Comparison of ENCODE assay signal across 16 cellular contexts in the genomic region with DNA sequence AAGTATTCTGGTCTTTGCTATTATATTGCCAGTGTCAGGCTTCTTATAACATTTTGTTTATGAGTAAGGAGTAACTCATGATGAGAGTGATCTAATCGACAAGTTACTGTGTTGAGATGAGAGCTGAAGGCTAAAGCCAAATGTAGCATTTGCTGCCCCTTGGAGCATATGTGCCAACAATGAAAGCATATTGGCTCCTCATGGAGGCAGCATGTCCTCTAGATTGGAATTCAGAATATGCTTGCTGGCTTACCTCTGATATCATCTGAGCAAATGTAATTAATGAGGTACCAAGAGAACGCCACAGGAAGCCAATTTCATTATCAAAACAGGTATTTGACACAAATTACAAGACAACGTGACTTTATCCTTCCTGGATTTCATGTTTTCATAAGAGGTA.
A peak's percentile ranks its signal among the peaks of the same experiment; 100 is the strongest.
DNase-seq lines count a peak whose midpoint lies in the region; ATAC-seq and TF ChIP-seq lines count a peak whose summit lies in the region.
"Had no signal": no experiment of that assay in that cellular context is flagged by ENCODE, and none has a peak within 500 bp of the region (broad histone marks: within the 10 kb centered on the region; RNA-seq: fewer than 3 reads in every experiment).

No MANE protein-coding gene starts in this region.

- H3K4me1 Mint-ChIP-seq in H9: peaks cover 14 to 17% of the 10 kb centered on the region in 2 experiments
- peaks cover 2% of the 10 kb centered on the region for H3K4me1 Mint-ChIP-seq in T-helper 17 cell
- H3K4me1 Mint-ChIP-seq: B cell had no signal

- H4K91ac ChIP-seq in H9 (ENCODE audit: insufficient read length, low read depth, low read length): no peak overlapping the region

- H3T11ph ChIP-seq in H9 (ENCODE audit: low read length): no peak overlapping the region

- no peak for DNase-seq in H9
- DNase-seq in NCI-H69 (lab: John Stamatoyannopoulos, UW): peak; percentile 33
- DNase-seq in T-helper 17 cell: no peak
- DNase-seq in Right ventricle myocardium superior: no peak
- DNase-seq: CD4-positive, CD25-positive, alpha-beta regulatory T cell; CD8-positive, alpha-beta memory T cell; COR-L47; GDM1; GOT3; H7 had no signal

- no CpG with 5 or more reads among the region's 3 CpGs for WGBS in H9 (ENCODE audit: extremely low coverage, insufficient read length, low lambda C conversion rate)

- no peak overlapping the region for H2BK5ac ChIP-seq in H9 (ENCODE audit: insufficient read length, low read length)

- no peaks in the 10 kb centered on the region for H3K79me1 ChIP-seq in H9 (ENCODE audit: insufficient read depth, low read depth, low read length, poor library complexity, severe bottlenecking)

- H3K4me3 Mint-ChIP-seq in H9: no peak overlapping the region
- no peak overlapping the region for H3K4me3 Mint-ChIP-seq in T-helper 17 cell
- H3K4me3 Mint-ChIP-seq: B cell; CD4-positive, CD25-positive, alpha-beta regulatory T cell; CD8-positive, alpha-beta memory T cell; IgD-negative memory B cell had no signal

- no peaks in the 10 kb centered on the region for H3K23me2 ChIP-seq in H9 (ENCODE audit: insufficient read length, low read depth, low read length, poor library complexity, severe bottlenecking)

- H4K20me1 ChIP-seq in H9 (ENCODE audit: control insufficient read depth, insufficient read depth, insufficient read length): no peaks in the 10 kb centered on the region
- H4K20me1 ChIP-seq: BLaER1 treated with 17β-estradiol and CSF1 and Interleukin-3, amounts not matched to agents 10 nM and 100 nM had no signal

- no peak overlapping the region for H3K27ac ChIP-seq in H9 (ENCODE audit: insufficient read length, low read depth, low read length)
- H3K27ac ChIP-seq in VCaP: peak overlapping the region; percentile 21; the same call in 1 of the 2 replicates
- H3K27ac ChIP-seq: BLaER1 treated with 17β-estradiol and CSF1 and Interleukin-3, amounts not matched to agents 10 nM and 100 nM had no signal

- no peak overlapping the region for H4K8ac ChIP-seq in H9 (replicated peaks; ENCODE audit: insufficient read length, low read depth, low read length)

- peaks cover 39% of the 10 kb centered on the region for H3K27me3 ChIP-seq in H9 (ENCODE audit: insufficient read depth, low read length)
- H3K27me3 ChIP-seq: BLaER1 treated with 17β-estradiol and CSF1 and Interleukin-3, amounts not matched to agents 10 nM and 100 nM had no signal

- H3K9ac ChIP-seq in H9 (ENCODE audit: extremely low read depth, insufficient read length, low read length): no peak overlapping the region
- H3K9ac ChIP-seq: BLaER1 treated with 17β-estradiol and CSF1 and Interleukin-3, amounts not matched to agents 10 nM and 100 nM had no signal

- no peaks in the 10 kb centered on the region for H3K9me3 ChIP-seq in H9 (ENCODE audit: control insufficient read depth, low read depth, low read length)
- no peaks in the 10 kb centered on the region for H3K9me3 ChIP-seq in T-helper 17 cell (ENCODE audit: control insufficient read depth, low read length, poor library complexity, severe bottlenecking)
- H3K9me3 ChIP-seq: BLaER1 treated with 17β-estradiol and CSF1 and Interleukin-3, amounts not matched to agents 10 nM and 100 nM had no signal

- H3K14ac ChIP-seq in H9 (ENCODE audit: insufficient read depth, low read length): no peak overlapping the region

- H3K36me3 Mint-ChIP-seq in H9 (ENCODE audit: insufficient read depth in 1 of 3, low read depth in 3 of 3): no peaks in the 10 kb centered on the region; a peak in 1 of 7 replicates
- H3K36me3 Mint-ChIP-seq in T-helper 17 cell (ENCODE audit: low read depth): no peaks in the 10 kb centered on the region
- H3K36me3 Mint-ChIP-seq: CD4-positive, CD25-positive, alpha-beta regulatory T cell; CD8-positive, alpha-beta memory T cell; IgD-negative memory B cell had no signal

- intact Hi-C loops in Right ventricle myocardium superior (cut with DNase I): no loop called here

- H3K18ac ChIP-seq in H9 (ENCODE audit: insufficient read length, low read depth, low read length): no peak overlapping the region

- H2BK120ac ChIP-seq in H9 (ENCODE audit: low read depth, low read length, poor library complexity, severe bottlenecking): no peak overlapping the region

- ATAC-seq in HG03521 (IDR thresholded peaks at IDR 0.05; ENCODE audit: unreplicated experiment) (no peak), T-helper 17 cell (no peak), Right ventricle myocardium superior (ENCODE audit: poor library complexity) (no peak)
- ATAC-seq: HepG2 had no signal

- H3K9me3 Mint-ChIP-seq in H9: no peaks in the 10 kb centered on the region

- H3K4ac ChIP-seq in H9 (ENCODE audit: low read depth, low read length): no peak overlapping the region

- TF ChIP-seq CTCF in H9 (conservative IDR thresholded peaks at IDR 0.05) (no peak), VCaP (conservative IDR thresholded peaks at IDR 0.05) (no peak; the same call in 1 of the 2 replicates)

- H3K4me2 ChIP-seq in H9 (ENCODE audit: insufficient read depth, insufficient read length, low read length): no peak overlapping the region
- H3K4me2 ChIP-seq: BLaER1 treated with 17β-estradiol and CSF1 and Interleukin-3, amounts not matched to agents 10 nM and 100 nM had no signal

- H2BK15ac ChIP-seq in H9 (ENCODE audit: low read depth, low read length): no peak overlapping the region

- H3K56ac ChIP-seq in H9 (ENCODE audit: insufficient read length, low read depth, low read length): no peak overlapping the region

- H2BK20ac ChIP-seq in H9 (ENCODE audit: low read depth, low read length, poor library complexity, severe bottlenecking): no peak overlapping the region

- peak overlapping the region; percentile 46 for H2AK5ac ChIP-seq in H9 (ENCODE audit: insufficient read length, low read length)

- H2AFZ ChIP-seq in H9 (ENCODE audit: low read length): no peak overlapping the region

- no peak overlapping the region for H2BK12ac ChIP-seq in H9 (ENCODE audit: insufficient read length, low read depth, low read length)

- H3K27me3 Mint-ChIP-seq in H9 (ENCODE audit: low read depth): peaks cover 90% of the 10 kb centered on the region
- H3K27me3 Mint-ChIP-seq in T-helper 17 cell: no peaks in the 10 kb centered on the region
- H3K27me3 Mint-ChIP-seq: B cell; CD4-positive, CD25-positive, alpha-beta regulatory T cell; IgD-negative memory B cell had no signal

- no peak overlapping the region for H3K27ac Mint-ChIP-seq in H9
- H3K27ac Mint-ChIP-seq in T-helper 17 cell: no peak overlapping the region
- H3K27ac Mint-ChIP-seq: B cell; CD4-positive, CD25-positive, alpha-beta regulatory T cell; CD8-positive, alpha-beta memory T cell; IgD-negative memory B cell had no signal

- no peaks in the 10 kb centered on the region for H3K4me1 ChIP-seq in H9 (ENCODE audit: insufficient read depth, low read length)

- no peak overlapping the region for H4K5ac ChIP-seq in H9 (ENCODE audit: insufficient read length, low read depth, low read length)

- H3K79me2 ChIP-seq in H9 (ENCODE audit: insufficient read depth, low read length): no peaks in the 10 kb centered on the region

- H3K23ac ChIP-seq in H9 (ENCODE audit: insufficient read length, low read depth, low read length): no peak overlapping the region
